In the genomic region with DNA sequence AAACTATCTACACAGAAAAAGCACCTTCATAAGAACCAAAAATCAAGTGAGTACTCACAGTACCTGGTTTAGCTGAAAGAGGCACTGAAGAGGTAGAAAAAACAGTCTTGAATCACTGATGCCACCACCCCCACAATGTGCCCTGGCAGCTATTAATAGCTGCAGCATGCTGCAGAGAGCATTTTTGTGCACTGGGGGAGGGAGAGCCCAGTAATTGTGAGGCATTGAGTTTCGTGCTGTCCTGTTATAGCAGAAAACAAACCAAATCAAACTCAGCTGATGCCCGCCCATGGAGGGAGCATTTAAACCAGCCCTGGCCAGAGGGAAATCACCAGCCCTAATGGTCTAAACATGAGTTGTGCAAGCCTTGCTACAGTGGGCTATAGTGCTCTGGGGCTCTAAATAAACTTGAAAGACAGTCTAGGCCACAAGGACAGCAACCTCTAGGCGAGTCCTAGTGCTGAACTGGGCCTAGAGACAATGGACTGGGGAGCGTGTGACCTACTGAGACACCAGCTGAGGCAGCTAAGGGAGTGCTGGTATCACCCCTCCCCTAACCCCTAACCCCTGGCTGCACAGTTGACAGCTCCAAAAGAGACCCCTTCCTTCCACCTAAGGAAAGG, we compare ENCODE assay signal across 17 cellular contexts.
DNase-seq lines count a peak whose midpoint lies in the region; ATAC-seq and TF ChIP-seq lines count a peak whose summit lies in the region.
"Had no signal": no experiment of that assay in that cellular context is flagged by ENCODE, and none has a peak within 500 bp of the region (broad histone marks: within the 10 kb centered on the region; RNA-seq: fewer than 3 reads in every experiment).

No MANE protein-coding gene starts in this region.

- TF ChIP-seq POLR2A in body of pancreas (IDR thresholded peaks at IDR 0.05) = no peak

- intact Hi-C loops in head of caudate nucleus (cut with DNase I) = no loop called here
- intact Hi-C loops in body of pancreas (cut with DNase I) = no loop called here

- no peaks in the 10 kb centered on the region for H3K4me1 ChIP-seq in body of pancreas

- DNase-seq in BJ (ENCODE audit: low read depth) (peak; percentile 6), M059J (ENCODE audit: low read depth) (peak; percentile 61), head of caudate nucleus (peak in 38 of 42 donors; percentile 6 to 71 (median 40)), putamen (ENCODE audit: low spot score) (peak; percentile 41), body of pancreas (no peak), AML-193 (lab: John Stamatoyannopoulos, UW) (no peak)
- DNase-seq: activated naive CD8-positive, alpha-beta T cell treated with anti-CD3 and anti-CD28 coated beads, Interleukin-2, amount 50 U/mL, for 24 hours; activated T-cell treated with anti-CD3 and anti-CD28 coated beads, Interleukin-2, amount 50 U/mL, for 48 hours; glutamatergic neuron; MG63; NCI-H187 treated with DMSO at 0.1 percent for 48 hours; NCI-H510A; occipital lobe had no signal

- 71 to 79% methylated on average over 4 of the region's 4 CpGs for WGBS in body of pancreas, 2 donors

- TF ChIP-seq CTCF in BJ (IDR thresholded peaks at IDR 0.05; ENCODE audit: insufficient read depth, low read depth, low read length) = no peak
- no peak for TF ChIP-seq CTCF in body of pancreas (IDR thresholded peaks at IDR 0.05)

- CTCF ChIA-PET in BJ (lab: Yijun Ruan, JAX) = no interaction called here

- H3K4me3 ChIP-seq in BJ (ENCODE audit: low read depth, low read length) (no peak overlapping the region), body of pancreas (no peak overlapping the region)
- H3K4me3 ChIP-seq: MG63, SK-N-MC had no signal

- H3K9me3 ChIP-seq in body of pancreas = no peaks in the 10 kb centered on the region
- H3K9me3 ChIP-seq: MG63 had no signal

- H3K36me3 ChIP-seq in BJ (ENCODE audit: control insufficient read depth, insufficient read depth, low read length) (no peaks in the 10 kb centered on the region), body of pancreas (replicated peaks in 1 of 2; ENCODE audit: insufficient read depth in 1 of 2, low read depth in 2 of 2) (no peaks in the 10 kb centered on the region)
- H3K36me3 ChIP-seq: MG63 had no signal

- ATAC-seq in body of pancreas (no peak), GM21423 (IDR thresholded peaks at IDR 0.05; ENCODE audit: unreplicated experiment) (no peak), GM21360 (IDR thresholded peaks at IDR 0.05; ENCODE audit: unreplicated experiment) (no peak)
- ATAC-seq: activated naive CD8-positive, alpha-beta T cell treated with anti-CD3 and anti-CD28 coated beads, Interleukin-2, amount 50 U/mL, for 24 hours had no signal

- POLR2A ChIA-PET in BJ (lab: Charles Lee) = no interaction called here

- H3K27me3 ChIP-seq in BJ (ENCODE audit: control insufficient read depth, insufficient read depth, low read length) (no peaks in the 10 kb centered on the region), body of pancreas (no peaks in the 10 kb centered on the region)
- H3K27me3 ChIP-seq: MG63 had no signal

- H3K27ac ChIP-seq in body of pancreas = no peak overlapping the region
- H3K27ac ChIP-seq: epithelial cell of prostate, SK-N-MC had no signal

Comparison
In these comparisons a context has a peak if more than half of its experiments do, and no peak if none do; other contexts are left out.
1. DNase-seq: peak in BJ (single experiment), M059J (single experiment), head of caudate nucleus (38 of 42) and putamen (single experiment); none in body of pancreas (0 of 4) and AML-193 (0 of 2).